ENCODE assay signal across 10 cellular contexts in the genomic region with DNA sequence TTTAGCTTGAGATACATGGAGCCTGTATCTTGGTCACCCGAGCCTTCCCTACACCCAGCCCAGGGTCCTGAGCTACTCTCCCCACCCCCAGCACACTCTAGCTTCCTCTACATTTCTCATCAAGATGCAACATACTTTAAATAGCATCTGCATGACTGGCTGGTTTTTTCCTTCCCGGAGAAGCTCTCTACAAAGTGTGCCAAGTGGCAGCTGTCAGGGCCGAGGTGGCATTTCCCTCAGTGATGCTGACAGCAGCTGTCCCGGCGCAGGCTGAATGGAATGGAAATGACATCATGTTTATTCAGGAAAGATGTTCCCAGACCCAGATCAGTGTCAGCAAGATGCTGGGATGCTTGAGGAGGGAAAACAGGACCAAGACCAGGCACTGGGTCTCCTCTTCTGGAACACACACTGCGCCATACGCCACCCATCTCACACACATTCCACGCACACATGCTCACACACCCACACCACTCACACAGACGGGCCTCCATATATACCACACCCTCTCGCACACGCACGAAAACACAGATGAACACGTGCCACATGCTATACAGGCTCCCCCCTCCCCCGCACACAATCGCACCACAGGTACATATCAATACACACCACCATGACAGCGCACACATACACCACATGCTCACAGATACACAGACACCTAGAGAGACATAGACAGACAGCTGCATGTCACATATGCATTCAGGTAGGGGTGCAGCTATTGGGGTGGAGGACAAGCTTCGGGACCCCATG.
A peak's percentile ranks its signal among the peaks of the same experiment; 100 is the strongest.
DNase-seq lines count a peak whose midpoint lies in the region; ATAC-seq and TF ChIP-seq lines count a peak whose summit lies in the region.
"Had no signal": no experiment of that assay in that cellular context is flagged by ENCODE, and none has a peak within 500 bp of the region (broad histone marks: within the 10 kb centered on the region; RNA-seq: fewer than 3 reads in every experiment).

No MANE protein-coding gene starts in this region.

- H3K9me3 Mint-ChIP-seq in osteocyte (ENCODE audit: unreplicated experiment): no peaks in the 10 kb centered on the region

- peaks cover 3% of the 10 kb centered on the region for H3K27me3 Mint-ChIP-seq in osteocyte (ENCODE audit: unreplicated experiment)

- no peaks in the 10 kb centered on the region for H3K36me3 Mint-ChIP-seq in osteocyte (ENCODE audit: unreplicated experiment)

- CTCF ChIA-PET in Panc1 (lab: Charles Lee): no interaction called here

- H3K27me3 ChIP-seq in GM23248 (replicated peaks; ENCODE audit: insufficient read depth) (0 out of 2 replicates have a peak, but pooled peaks cover 16% of the 10 kb centered on the region), Panc1 (ENCODE audit: control insufficient read depth, insufficient read depth, low read length) (no peaks in the 10 kb centered on the region)

- BruUV-seq in Panc1 (replicated peaks; lab: Mats Ljungman, UMichigan): no TSS peak

- no peak overlapping the region for H3K9ac ChIP-seq in GM23248

- H3K27ac Mint-ChIP-seq in osteocyte (ENCODE audit: unreplicated experiment): peak overlapping the region; percentile 63
- H3K27ac Mint-ChIP-seq: stimulated activated naive CD8-positive, alpha-beta T cell treated with anti-CD3 and anti-CD28 coated beads, Interleukin-15, amount 100 ng/mL, for 72 hours had no signal

- no peaks in the 10 kb centered on the region for H3K36me3 ChIP-seq in GM23248 (ENCODE audit: low read depth)
- no peaks in the 10 kb centered on the region for H3K36me3 ChIP-seq in Panc1 (ENCODE audit: control insufficient read depth, insufficient read depth, low read length)
- H3K36me3 ChIP-seq: prostate gland had no signal

- in situ Hi-C loops in GM23248 (cut with MboI): no loop called here
- in situ Hi-C loops in Panc1 (cut with HindIII; ENCODE audit: low pct_unique_long_range_greater_than_20kb, low sequenced_read_pairs): no loop called here

- H3K9me3 ChIP-seq in GM23248 (ENCODE audit: low read depth) (no peaks in the 10 kb centered on the region), Panc1 (ENCODE audit: control insufficient read depth, insufficient read depth, low read depth, low read length) (no peaks in the 10 kb centered on the region)
- H3K9me3 ChIP-seq: prostate gland had no signal

- WGBS in GM23248 (ENCODE audit: low coverage in 1 of 2, low lambda C conversion rate in 2 of 2, missing lambda C conversion rate in 2 of 2), 2 experiments: 50 to 51% methylated on average over 17 of the region's 17 CpGs

- H2AFZ ChIP-seq in GM23248: no peak overlapping the region

- H3K9me2 ChIP-seq in GM23248 (ENCODE audit: insufficient read depth): no peaks in the 10 kb centered on the region

- H3K27ac ChIP-seq in GM23248 (no peak overlapping the region), Panc1 (ENCODE audit: low read length) (peak overlapping the region; percentile 44; the same call in 1 of the 2 replicates)

- H3K4me3 Mint-ChIP-seq in osteocyte (ENCODE audit: unreplicated experiment): no peak overlapping the region
- H3K4me3 Mint-ChIP-seq: stimulated activated naive CD8-positive, alpha-beta T cell treated with anti-CD3 and anti-CD28 coated beads, Interleukin-15, amount 100 ng/mL, for 72 hours had no signal

- peaks cover 22% of the 10 kb centered on the region for H3K4me1 Mint-ChIP-seq in osteocyte (ENCODE audit: unreplicated experiment)
- H3K4me1 Mint-ChIP-seq: stimulated activated naive CD8-positive, alpha-beta T cell treated with anti-CD3 and anti-CD28 coated beads, Interleukin-15, amount 100 ng/mL, for 72 hours had no signal

- H3K79me2 ChIP-seq in GM23248 (ENCODE audit: insufficient read depth): no peaks in the 10 kb centered on the region

- intact Hi-C loops in Panc1 (cut with micrococcal nuclease; ENCODE audit: unreplicated experiment): no loop called here

- peak; percentile 75 for DNase-seq in GM23248
- peak; percentile 25 for DNase-seq in Panc1 (ENCODE audit: low read depth, low spot score)
- no peak for DNase-seq in osteocyte (ENCODE audit: extremely low spot score, unreplicated experiment)
- no peak for DNase-seq in stimulated activated CD4-positive, alpha-beta T cell treated with anti-CD3 and anti-CD28 coated beads, Interleukin-4, amount 100 ng/mL, for 1 hour
- DNase-seq: stimulated activated naive CD8-positive, alpha-beta T cell treated with anti-CD3 and anti-CD28 coated beads, Interleukin-15, amount 100 ng/mL, for 72 hours had no signal

- peak overlapping the region; percentile 24 for H3K4me2 ChIP-seq in GM23248 (ENCODE audit: unreplicated experiment)

- peaks cover 23% of the 10 kb centered on the region for H3F3A ChIP-seq in GM23248 (ENCODE audit: insufficient read depth)

- H3K4me1 ChIP-seq in GM23248 (ENCODE audit: insufficient read depth) (peaks cover 22% of the 10 kb centered on the region), Panc1 (ENCODE audit: control insufficient read depth, insufficient read depth, low read length) (peaks cover 21% of the 10 kb centered on the region)
- H3K4me1 ChIP-seq: prostate gland had no signal

- H4K20me1 ChIP-seq in GM23248 (ENCODE audit: insufficient read depth): no peaks in the 10 kb centered on the region

- TF ChIP-seq CTCF in Panc1 (IDR thresholded peaks at IDR 0.05) (no peak), osteocyte (IDR thresholded peaks at IDR 0.05) (no peak)

- peak; percentile 81 for ATAC-seq in Panc1
- peak; percentile 19 for ATAC-seq in esophagus mucosa
- ATAC-seq in GM21825 (IDR thresholded peaks at IDR 0.05; ENCODE audit: unreplicated experiment): no peak
- no peak for ATAC-seq in GM18867 (IDR thresholded peaks at IDR 0.05; ENCODE audit: unreplicated experiment)
- ATAC-seq in HG03565 (IDR thresholded peaks at IDR 0.05; ENCODE audit: unreplicated experiment): no peak
- ATAC-seq: stimulated activated naive CD8-positive, alpha-beta T cell treated with anti-CD3 and anti-CD28 coated beads, Interleukin-15, amount 100 ng/mL, for 72 hours had no signal

- POLR2A ChIA-PET in Panc1 (lab: Charles Lee): interaction anchor here (0.6 kb wide), 1 partner anchor 39 kb away, joined by 7 read pairs; no protein-coding TSS in a partner anchor

- 0 out of 2 replicates have a peak overlapping the region, but pooled peaks have one; percentile 10 for H3K4me3 ChIP-seq in GM23248
- H3K4me3 ChIP-seq in Panc1 (ENCODE audit: low read depth in 2 of 2, low read length in 2 of 2): no peak overlapping the region
- H3K4me3 ChIP-seq: prostate gland had no signal

Comparison
In these comparisons a context has a peak if more than half of its experiments do, and no peak if none do; other contexts are left out.
1. DNase-seq: peak in GM23248 (single experiment) and Panc1 (single experiment); none in osteocyte (single experiment) and stimulated activated CD4-positive, alpha-beta T cell treated with anti-CD3 and anti-CD28 coated beads, Interleukin-4, amount 100 ng/mL, for 1 hour (single experiment).
2. ATAC-seq: peak in Panc1 (single experiment) and esophagus mucosa (single experiment); none in GM21825 (single experiment), GM18867 (single experiment) and HG03565 (single experiment).